ENCODE assay signal across 13 cellular contexts in genomic region chr11:117795726-117796455, GRCh38. TPM values are rescaled to one million over a fixed set of nuclear protein-coding genes. Genes with fewer than 3 reads are reported as not detected.
DNase-seq lines count a peak whose midpoint lies in the region; ATAC-seq and TF ChIP-seq lines count a peak whose summit lies in the region.
"Had no signal": no experiment of that assay in that cellular context is flagged by ENCODE, and none has a peak within 500 bp of the region (broad histone marks: within the 10 kb centered on the region; RNA-seq: fewer than 3 reads in every experiment).

No MANE protein-coding gene starts in this region.

- H3K4me3 Mint-ChIP-seq in MCF 10A (ENCODE audit: unreplicated experiment), result no peak overlapping the region

- DNase-seq in T47D (ENCODE audit: low read depth in 1 of 2, low spot score in 1 of 2), result peak; percentile 58 to 78
- DNase-seq in MCF 10A (ENCODE audit: unreplicated experiment), result no peak
- no peak for DNase-seq in body of pancreas
- DNase-seq in stimulated activated naive CD4-positive, alpha-beta T cell treated with Interleukin-2 at 50 U/mL for 16 hours (lab: John Stamatoyannopoulos, UW), result no peak
- DNase-seq in HPDE6-E6E7 (ENCODE audit: extremely low spot score), result no peak
- DNase-seq: IMR-90, PC-9 had no signal

- intact Hi-C loops in MCF 10A (cut with micrococcal nuclease), result no loop called here
- intact Hi-C loops in body of pancreas (cut with DNase I), result no loop called here

- H3K9me3 ChIP-seq in body of pancreas, result no peaks in the 10 kb centered on the region
- H3K9me3 ChIP-seq: BLaER1 treated with 17β-estradiol and CSF1 and Interleukin-3, amounts not matched to agents 10 nM and 100 nM; left lung had no signal

- no peaks in the 10 kb centered on the region for H3K4me1 Mint-ChIP-seq in MCF 10A (ENCODE audit: insufficient read depth, unreplicated experiment)

- H3K36me3 ChIP-seq in body of pancreas (replicated peaks in 1 of 2; ENCODE audit: insufficient read depth in 1 of 2, low read depth in 2 of 2), result no peaks in the 10 kb centered on the region
- H3K36me3 ChIP-seq: BLaER1 treated with 17β-estradiol and CSF1 and Interleukin-3, amounts not matched to agents 10 nM and 100 nM; left lung had no signal

- POLR2A ChIA-PET in MCF 10A (lab: Yijun Ruan, JAX), result no interaction called here

- in situ Hi-C loops in T47D (cut with HindIII; ENCODE audit: low pct_unique_long_range_greater_than_20kb, low sequenced_read_pairs), result no loop called here

- H3K27ac ChIP-seq in body of pancreas (no peak overlapping the region), layer of hippocampus (ENCODE audit: low read depth, low read length) (peak overlapping the region; percentile 80), temporal lobe (ENCODE audit: low read depth, low read length) (peak overlapping the region; percentile 63)
- H3K27ac ChIP-seq: BLaER1 treated with 17β-estradiol and CSF1 and Interleukin-3, amounts not matched to agents 10 nM and 100 nM; left lung; PC-9 had no signal

- 4 to 9% methylated on average over 27 to 49 of the region's 49 CpGs for whole genome bisulfite sequencing in body of pancreas, 2 donors

- no peak overlapping the region for H3K27ac Mint-ChIP-seq in MCF 10A (ENCODE audit: low read depth, unreplicated experiment)

- H3K27me3 Mint-ChIP-seq in MCF 10A (ENCODE audit: insufficient read depth, unreplicated experiment), result peaks cover 81% of the 10 kb centered on the region

- no peaks in the 10 kb centered on the region for H3K9me3 Mint-ChIP-seq in MCF 10A (ENCODE audit: unreplicated experiment)

- H3K4me1 ChIP-seq in body of pancreas, result peaks cover 21% of the 10 kb centered on the region
- H3K4me1 ChIP-seq: BLaER1 treated with 17β-estradiol and CSF1 and Interleukin-3, amounts not matched to agents 10 nM and 100 nM had no signal

- no TSS peak for BruUV-seq in MCF 10A (replicated peaks; lab: Mats Ljungman, UMichigan)

- ATAC-seq in body of pancreas (peak; percentile 34), HG03520 (IDR thresholded peaks at IDR 0.05; ENCODE audit: unreplicated experiment) (no peak)
- ATAC-seq: HCT116 had no signal

- no peaks in the 10 kb centered on the region for H3K36me3 Mint-ChIP-seq in MCF 10A (ENCODE audit: insufficient read depth, unreplicated experiment)

- H3K27me3 ChIP-seq in body of pancreas, result peaks cover 4 to 22% of the 10 kb centered on the region in 2 donors
- peaks cover 6% of the 10 kb centered on the region for H3K27me3 ChIP-seq in layer of hippocampus (ENCODE audit: control insufficient read depth, insufficient read depth, low read length)

- TF ChIP-seq CTCF in MCF 10A (IDR thresholded peaks at IDR 0.05; ENCODE audit: unreplicated experiment) (no peak), body of pancreas (IDR thresholded peaks at IDR 0.05) (no peak)

- no peak for TF ChIP-seq POLR2A in body of pancreas (IDR thresholded peaks at IDR 0.05)

- no peak overlapping the region for H3K4me3 ChIP-seq in body of pancreas
- H3K4me3 ChIP-seq: BLaER1 treated with 17β-estradiol and CSF1 and Interleukin-3, amounts not matched to agents 10 nM and 100 nM; PC-9 had no signal

- CTCF ChIA-PET in MCF 10A (lab: Yijun Ruan, JAX), result interaction anchor here (0.6 to 0.7 kb wide), 2 partner anchors 230 to 329 kb away, joined by 3 to 4 read pairs; no protein-coding TSS in a partner anchor

RNA-seq across cellular contexts. Expression of gene DSCAML1, which starts 1.1 kb away (rescaled TPM):
- total RNA-seq in MCF 10A (2022) (not detected in 2 replicates), body of pancreas (1 to 10 TPM in 1 of 2 donors, under 1 TPM in 1; 0.33 to 1.6 TPM), temporal lobe (9.1 TPM)
- total RNA-seq: IMR-90, PC-9 had no signal

RNA-seq across cellular contexts. Expression of gene FXYD2, which starts 28.7 kb away (rescaled TPM):
- total RNA-seq in MCF 10A (2022) (not detected in 2 replicates), body of pancreas (100 to 1,000 TPM; 290 to 396 TPM), temporal lobe (0.49 TPM)
- total RNA-seq: IMR-90, PC-9 had no signal

Comparison
In these comparisons a context has a peak if more than half of its experiments do, and no peak if none do; other contexts are left out.
1. DNase-seq: peak in T47D (2 of 2); none in MCF 10A (single experiment), body of pancreas (0 of 4), stimulated activated naive CD4-positive, alpha-beta T cell treated with Interleukin-2 at 50 U/mL for 16 hours (single experiment) and HPDE6-E6E7 (single experiment).
2. H3K27ac ChIP-seq: peak in layer of hippocampus (single experiment) and temporal lobe (single experiment); none in body of pancreas (0 of 4).
3. RNA of gene FXYD2, which starts 28.7 kb away (total RNA-seq): 290 to 396 TPM in body of pancreas; 0.49 TPM in temporal lobe (single experiment) and not detected in MCF 10A; every median in the first group is over 100 times any median in the second.